ENCODE assay signal across 31 cellular contexts in the genomic region with DNA sequence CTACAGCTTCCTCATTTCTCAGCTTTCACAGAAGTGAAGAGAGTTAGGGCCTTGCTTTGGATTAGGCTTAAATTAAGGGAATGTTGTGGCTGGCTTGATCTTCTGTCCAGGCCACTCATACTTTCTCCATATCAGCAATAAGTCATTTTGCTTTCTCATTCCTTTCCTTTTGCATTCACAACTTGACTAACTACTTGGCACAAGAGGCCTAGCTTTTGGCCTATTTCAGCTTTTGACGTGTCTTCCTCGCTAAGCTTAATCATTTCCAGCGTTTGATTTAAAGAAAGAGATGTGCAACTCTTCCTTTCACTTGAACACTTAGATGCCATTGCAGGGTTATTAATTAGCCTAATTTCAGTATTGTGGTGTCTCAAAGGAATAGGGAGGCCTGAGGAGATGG.
"Had no signal": no experiment of that assay in that cellular context is flagged by ENCODE, and none has a peak within 500 bp of the region (broad histone marks: within the 10 kb centered on the region; RNA-seq: fewer than 3 reads in every experiment).

No MANE protein-coding gene starts in this region.

- H3K9me3 ChIP-seq: esophagus muscularis mucosa, left lung, psoas muscle, sigmoid colon, suprapubic skin, tibial artery, upper lobe of right lung had no signal

- H3K4me3 Mint-ChIP-seq: activated CD8-positive, alpha-beta T cell treated with anti-CD3 and anti-CD28 coated beads for 36 hours; activated T-cell treated with anti-CD3 and anti-CD28 coated beads, Interleukin-2, amount 50 U/mL, for 4 hours; activated T-helper 17 cell treated with anti-CD3 and anti-CD28 coated beads, Interleukin-2, amount 50 U/mL, for 72 hours; mesothelial cell of epicardium; naive thymus-derived CD4-positive, alpha-beta T cell; stimulated activated memory B cell treated with anti-CD40 and anti-IgM and Interleukin-4, amounts not matched to agents 10 μg/mL and 1 μg/mL and 100 μg/mL, for 72 hours; stimulated activated naive CD8-positive, alpha-beta T cell treated with anti-CD3 and anti-CD28 coated beads, Interleukin-15, amount 100 ng/mL, for 72 hours had no signal

- DNase-seq: activated CD4-positive, alpha-beta T cell treated with anti-CD3 and anti-CD28 coated beads, Interleukin-2, amount 50 U/mL, for 1 hour; activated CD4-positive, CD25-positive, alpha-beta regulatory T cell treated with anti-CD3 and anti-CD28 coated beads, Interleukin-2, amount 50 U/mL, for 72 hours; activated CD8-positive, alpha-beta T cell treated with anti-CD3 and anti-CD28 coated beads for 36 hours; activated gamma-delta T cell treated with Interleukin-2 at 50 U/mL for 16 hours; activated naive CD4-positive, alpha-beta T cell treated with anti-CD3 and anti-CD28 coated beads, Interleukin-2, amount 50 U/mL, for 16 hours; activated T-cell treated with anti-CD3 and anti-CD28 coated beads, Interleukin-2, amount 50 U/mL, for 4 hours; amygdala; dermis blood vessel endothelial cell; effector CD4-positive, alpha-beta T cell; foreskin melanocyte; left lung; mammary epithelial cell; naive thymus-derived CD4-positive, alpha-beta T cell; nucleus accumbens; psoas muscle; sigmoid colon; small intestine; stimulated activated CD4-positive, alpha-beta T cell treated with anti-CD3 and anti-CD28 coated beads, Interleukin-4, amount 100 ng/mL, for 4 hours; stimulated activated CD8-positive, alpha-beta memory T cell treated with anti-CD3 and anti-CD28 coated beads, Interleukin-4, amount 100 ng/mL, for 48 hours; stimulated activated naive CD8-positive, alpha-beta T cell treated with anti-CD3 and anti-CD28 coated beads, Interleukin-15, amount 100 ng/mL, for 72 hours; T-helper 2 cell; tibial artery; upper lobe of right lung had no signal

- H3K27ac Mint-ChIP-seq: activated CD8-positive, alpha-beta T cell treated with anti-CD3 and anti-CD28 coated beads for 36 hours; activated T-helper 17 cell treated with anti-CD3 and anti-CD28 coated beads, Interleukin-2, amount 50 U/mL, for 72 hours; mesothelial cell of epicardium; naive thymus-derived CD4-positive, alpha-beta T cell; stimulated activated memory B cell treated with anti-CD40 and anti-IgM and Interleukin-4, amounts not matched to agents 10 μg/mL and 1 μg/mL and 100 μg/mL, for 72 hours; stimulated activated naive CD8-positive, alpha-beta T cell treated with anti-CD3 and anti-CD28 coated beads, Interleukin-15, amount 100 ng/mL, for 72 hours had no signal

- ATAC-seq: activated CD8-positive, alpha-beta T cell treated with anti-CD3 and anti-CD28 coated beads for 36 hours; activated T-cell treated with anti-CD3 and anti-CD28 coated beads, Interleukin-2, amount 50 U/mL, for 4 hours; activated T-helper 17 cell treated with anti-CD3 and anti-CD28 coated beads, Interleukin-2, amount 50 U/mL, for 72 hours; left lung; naive thymus-derived CD4-positive, alpha-beta T cell; psoas muscle; stimulated activated memory B cell treated with anti-CD40 and anti-IgM and Interleukin-4, amounts not matched to agents 10 μg/mL and 1 μg/mL and 100 μg/mL, for 72 hours; stimulated activated naive CD8-positive, alpha-beta T cell treated with anti-CD3 and anti-CD28 coated beads, Interleukin-15, amount 100 ng/mL, for 72 hours; upper lobe of right lung had no signal

- H3K36me3 ChIP-seq: esophagus muscularis mucosa, left lung, sigmoid colon, suprapubic skin, tibial artery, upper lobe of right lung had no signal

- H2AFZ ChIP-seq: parathyroid adenoma had no signal

- H3K9me3 Mint-ChIP-seq: mesothelial cell of epicardium; stimulated activated memory B cell treated with anti-CD40 and anti-IgM and Interleukin-4, amounts not matched to agents 10 μg/mL and 1 μg/mL and 100 μg/mL, for 72 hours; stimulated activated naive CD8-positive, alpha-beta T cell treated with anti-CD3 and anti-CD28 coated beads, Interleukin-15, amount 100 ng/mL, for 72 hours had no signal

- H3K4me3 ChIP-seq: esophagus muscularis mucosa, left lung, psoas muscle, sigmoid colon, suprapubic skin, tibial artery, upper lobe of right lung had no signal

- H3K4me1 Mint-ChIP-seq: activated T-helper 17 cell treated with anti-CD3 and anti-CD28 coated beads, Interleukin-2, amount 50 U/mL, for 72 hours; naive thymus-derived CD4-positive, alpha-beta T cell; stimulated activated memory B cell treated with anti-CD40 and anti-IgM and Interleukin-4, amounts not matched to agents 10 μg/mL and 1 μg/mL and 100 μg/mL, for 72 hours; stimulated activated naive CD8-positive, alpha-beta T cell treated with anti-CD3 and anti-CD28 coated beads, Interleukin-15, amount 100 ng/mL, for 72 hours had no signal

- H3K27ac ChIP-seq: esophagus muscularis mucosa, left lung, parathyroid adenoma, psoas muscle, sigmoid colon, suprapubic skin, upper lobe of right lung had no signal

- H3K79me2 ChIP-seq: parathyroid adenoma had no signal

- FAIRE-seq: bronchial epithelial cell, colon, small intestine had no signal

- H3K36me3 Mint-ChIP-seq: mesothelial cell of epicardium; naive thymus-derived CD4-positive, alpha-beta T cell; stimulated activated memory B cell treated with anti-CD40 and anti-IgM and Interleukin-4, amounts not matched to agents 10 μg/mL and 1 μg/mL and 100 μg/mL, for 72 hours had no signal

- H3K4me1 ChIP-seq: left lung, parathyroid adenoma, psoas muscle, sigmoid colon, suprapubic skin, upper lobe of right lung had no signal

- H3K9ac ChIP-seq: parathyroid adenoma had no signal

- H3K27me3 Mint-ChIP-seq: activated CD8-positive, alpha-beta T cell treated with anti-CD3 and anti-CD28 coated beads for 36 hours; activated T-helper 17 cell treated with anti-CD3 and anti-CD28 coated beads, Interleukin-2, amount 50 U/mL, for 72 hours; naive thymus-derived CD4-positive, alpha-beta T cell; stimulated activated memory B cell treated with anti-CD40 and anti-IgM and Interleukin-4, amounts not matched to agents 10 μg/mL and 1 μg/mL and 100 μg/mL, for 72 hours; stimulated activated naive CD8-positive, alpha-beta T cell treated with anti-CD3 and anti-CD28 coated beads, Interleukin-15, amount 100 ng/mL, for 72 hours had no signal

- H3K27me3 ChIP-seq: esophagus muscularis mucosa, left lung, sigmoid colon, suprapubic skin, tibial artery, upper lobe of right lung had no signal
